In the genomic region with DNA sequence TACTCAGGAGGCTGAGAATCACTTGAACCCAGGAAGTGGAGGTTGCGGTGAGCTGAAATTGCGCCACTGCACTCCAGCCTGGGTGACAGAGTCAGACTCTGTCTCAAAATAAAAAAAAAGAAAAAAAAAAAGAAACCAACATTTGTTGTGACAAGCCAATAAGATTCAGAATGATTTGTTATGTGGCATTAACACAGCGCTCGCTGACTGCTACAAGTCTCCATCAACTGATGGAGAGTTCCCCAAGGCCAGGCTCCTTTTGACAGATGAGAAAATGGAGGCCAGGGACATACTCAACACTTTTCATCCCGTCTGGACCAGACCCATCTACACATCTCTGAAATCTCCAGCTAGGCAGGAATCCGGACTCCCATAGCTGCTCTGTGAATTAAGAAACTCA, we compare ENCODE assay signal across 11 cellular contexts.
"Had no signal": no experiment of that assay in that cellular context is flagged by ENCODE, and none has a peak within 500 bp of the region (broad histone marks: within the 10 kb centered on the region; RNA-seq: fewer than 3 reads in every experiment).

No MANE protein-coding gene starts in this region.

- H3K27ac Mint-ChIP-seq: GM23338, H9, HFFc6 had no signal

- ATAC-seq: GM23338, HCT116 had no signal

- H3K4me1 ChIP-seq: HAP-1 had no signal

- DNase-seq: GM23248, GOT3, H7, H9, HCEC 1CT, HFFc6 had no signal

- FAIRE-seq: H1, H54 had no signal

- H3K4me3 Mint-ChIP-seq: GM23338, H9, HFFc6 had no signal

- H3K9ac ChIP-seq: GM23248 had no signal

- H3K36me3 ChIP-seq: HAP-1 had no signal

- H3K27ac ChIP-seq: GM23248 had no signal

- H3K4me3 ChIP-seq: GM23248, GM23338, HAP-1 had no signal

- H3K9me3 ChIP-seq: HAP-1 had no signal

- H3K4me2 ChIP-seq: GM23338 had no signal

- H2AFZ ChIP-seq: GM23248, GM23338 had no signal
